Comparison of ENCODE assay signal across 8 cellular contexts in the genomic region with DNA sequence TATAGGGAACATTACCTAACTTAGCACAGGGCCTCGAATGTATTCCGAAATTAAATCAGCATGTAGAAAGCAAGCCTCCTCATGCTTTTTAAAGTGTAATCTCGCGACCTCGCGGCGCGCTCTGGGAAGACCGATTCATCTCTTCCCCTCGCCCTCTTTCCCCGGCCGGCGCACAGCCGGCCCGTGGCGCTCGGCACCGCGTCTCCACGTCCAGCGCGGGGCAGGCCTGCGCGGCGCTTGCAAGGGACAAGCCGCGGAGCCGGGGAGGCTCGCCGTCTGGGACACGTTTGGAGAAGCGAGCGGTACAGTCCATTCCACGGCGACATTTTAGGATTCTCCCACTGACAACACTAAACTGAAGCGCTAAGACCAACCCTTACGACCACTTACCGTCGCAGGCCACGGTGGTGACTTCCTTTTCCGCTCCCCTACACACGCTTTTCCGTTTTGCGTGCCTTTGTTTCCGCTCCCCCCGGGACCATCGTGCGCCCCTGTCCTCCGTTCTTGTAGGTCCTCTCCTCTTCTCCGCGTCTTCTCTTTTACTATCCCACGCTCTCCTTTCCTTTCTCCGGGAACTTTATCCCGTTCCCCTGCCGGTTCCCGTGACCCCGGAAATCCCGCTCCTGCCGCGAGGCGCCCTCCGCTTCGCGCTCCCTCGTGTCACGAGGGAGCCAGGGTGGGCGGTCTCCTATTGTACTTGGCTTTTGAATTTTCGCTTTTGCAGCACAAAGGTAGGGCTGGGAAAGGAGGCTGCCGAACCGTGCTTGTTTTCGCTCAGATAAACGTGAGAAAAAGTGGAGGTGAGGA. TPM values are rescaled to one million over a fixed set of nuclear protein-coding genes. Genes with fewer than 3 reads are reported as not detected.
DNase-seq lines count a peak whose midpoint lies in the region; ATAC-seq and TF ChIP-seq lines count a peak whose summit lies in the region.

A gene with protein sequence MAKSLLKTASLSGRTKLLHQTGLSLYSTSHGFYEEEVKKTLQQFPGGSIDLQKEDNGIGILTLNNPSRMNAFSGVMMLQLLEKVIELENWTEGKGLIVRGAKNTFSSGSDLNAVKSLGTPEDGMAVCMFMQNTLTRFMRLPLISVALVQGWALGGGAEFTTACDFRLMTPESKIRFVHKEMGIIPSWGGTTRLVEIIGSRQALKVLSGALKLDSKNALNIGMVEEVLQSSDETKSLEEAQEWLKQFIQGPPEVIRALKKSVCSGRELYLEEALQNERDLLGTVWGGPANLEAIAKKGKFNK (minus strand): TSS at position 664 of the 807 bp plus-strand sequence. CDS start 12,581 bp downstream, outside the sequence.

- no peak for TF ChIP-seq EP300 in gastroesophageal sphincter (IDR thresholded peaks at IDR 0.05)

- no peaks in the 10 kb centered on the region for H3K9me3 ChIP-seq in gastroesophageal sphincter

- peak within 1 kb of the TSS; percentile 60 to 90 (median 82) for H3K27ac ChIP-seq in gastroesophageal sphincter

- H3K36me3 ChIP-seq in gastroesophageal sphincter, result no peaks in the 10 kb centered on the region

- H3K4me3 ChIP-seq in LNCaP clone FGC (ENCODE audit: low read depth, low read length) (peak within 1 kb of the TSS; percentile 37), gastroesophageal sphincter (peak within 1 kb of the TSS; percentile 66 to 85)

- DNase-seq in EL (peak; percentile 76), GOT3 (lab: John Stamatoyannopoulos, UW) (peak; percentile 28), LNCaP clone FGC (ENCODE audit: low read depth) (no peak), SHP77 (lab: John Stamatoyannopoulos, UW) (peak; percentile 76 to 77), nucleus accumbens (lab: John Stamatoyannopoulos, UW) (peak in 53 of 56 donors; percentile 10 to 89 (median 61)), superior temporal gyrus (ENCODE audit: extremely low spot score) (peak; percentile 78)
- peak; percentile 88 for DNase-seq in activated effector memory CD4-positive, alpha-beta T cell treated with anti-CD3 and anti-CD28 coated beads, Interleukin-2, amount 50 U/mL, for 16 hours

- TF ChIP-seq CTCF in LNCaP clone FGC (IDR thresholded peaks at IDR 0.05; ENCODE audit: control insufficient read depth, extremely low read depth, insufficient read depth) (no peak), gastroesophageal sphincter (IDR thresholded peaks at IDR 0.05) (peak in 2 of 4 experiments; percentile 2 to 49)

- peaks cover 7 to 43% (median 16%) of the 10 kb centered on the region in 3 donors for H3K4me1 ChIP-seq in gastroesophageal sphincter

- TF ChIP-seq POLR2A in gastroesophageal sphincter (IDR thresholded peaks at IDR 0.05), result peak in 1 of 2 donors; percentile 24

- no peaks in the 10 kb centered on the region for H3K27me3 ChIP-seq in gastroesophageal sphincter

- ATAC-seq in gastroesophageal sphincter, result peak; percentile 84

- WGBS in gastroesophageal sphincter (ENCODE audit: low coverage in 1 of 2), 2 donors, result 0 to 1% methylated on average over 21 to 30 of the region's 72 CpGs

RNA-seq across cellular contexts. Expression of the gene that starts here (rescaled TPM):
- total RNA-seq in gastroesophageal sphincter, result 10 to 100 TPM; 52.0 to 74.4 (median 58.9) TPM
